ENCODE assay signal across 1 cellular context in the genomic region with DNA sequence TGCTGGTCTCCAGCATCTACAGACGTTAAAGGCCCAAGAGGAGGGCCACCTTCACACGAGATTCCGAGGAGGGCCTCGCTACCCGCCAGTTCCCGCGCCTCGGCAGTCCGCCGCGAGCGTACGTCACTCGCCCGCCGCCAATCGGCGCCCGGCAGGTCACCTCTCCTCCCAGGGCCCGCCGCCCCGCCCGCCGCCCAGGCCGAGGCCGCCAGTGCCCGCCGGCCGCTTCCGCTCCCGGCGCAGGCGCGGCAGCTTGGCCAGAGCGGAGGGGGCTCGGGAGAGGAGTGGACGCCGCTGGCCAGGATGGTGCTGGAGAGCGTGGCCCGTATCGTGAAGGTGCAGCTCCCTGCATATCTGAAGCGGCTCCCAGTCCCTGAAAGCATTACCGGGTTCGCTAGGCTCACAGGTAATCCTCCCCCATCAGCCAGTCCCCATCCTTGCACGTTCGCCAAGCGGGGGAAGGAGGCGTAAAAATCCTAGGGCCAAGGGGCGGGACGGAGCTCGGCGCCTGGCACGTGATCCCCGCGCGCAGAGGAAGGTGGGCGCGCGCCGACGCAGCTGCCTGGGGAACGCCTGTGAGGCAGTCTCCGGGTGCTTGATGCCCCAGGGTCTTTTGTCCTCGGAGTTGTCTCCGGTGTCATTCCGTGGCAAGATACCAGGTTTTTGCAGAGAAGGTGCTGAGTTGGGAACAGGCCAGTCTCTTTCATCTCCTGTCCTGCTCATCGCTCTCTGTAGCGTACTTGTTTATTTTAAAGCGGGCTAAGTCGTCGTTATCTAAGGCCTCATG.
A peak's percentile ranks its signal among the peaks of the same experiment; 100 is the strongest.
TF ChIP-seq lines count a peak whose summit lies in the region.

A gene with protein sequence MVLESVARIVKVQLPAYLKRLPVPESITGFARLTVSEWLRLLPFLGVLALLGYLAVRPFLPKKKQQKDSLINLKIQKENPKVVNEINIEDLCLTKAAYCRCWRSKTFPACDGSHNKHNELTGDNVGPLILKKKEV (plus strand): TSS at position 211 of the 787 bp plus-strand sequence. CDS start 93 bp downstream, at position 304.

TF ChIP-seq in HepG2, 621 proteins besides CTCF, POLR2A, EP300 and RAD21 (continued from another document and continues in another):
- TF ChIP-seq, protein P1, sequence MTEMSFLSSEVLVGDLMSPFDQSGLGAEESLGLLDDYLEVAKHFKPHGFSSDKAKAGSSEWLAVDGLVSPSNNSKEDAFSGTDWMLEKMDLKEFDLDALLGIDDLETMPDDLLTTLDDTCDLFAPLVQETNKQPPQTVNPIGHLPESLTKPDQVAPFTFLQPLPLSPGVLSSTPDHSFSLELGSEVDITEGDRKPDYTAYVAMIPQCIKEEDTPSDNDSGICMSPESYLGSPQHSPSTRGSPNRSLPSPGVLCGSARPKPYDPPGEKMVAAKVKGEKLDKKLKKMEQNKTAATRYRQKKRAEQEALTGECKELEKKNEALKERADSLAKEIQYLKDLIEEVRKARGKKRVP (CRISPR knock-in tag; IDR thresholded peaks at IDR 0.05), result peak in 1 of 2 experiments; percentile 74; a peak in 2 of 4 replicates
- TF ChIP-seq MTA1 (CRISPR knock-in tag; IDR thresholded peaks at IDR 0.05; ENCODE audit: borderline replicate concordance) (peak; percentile 95), ZNF207 (IDR thresholded peaks at IDR 0.05; ENCODE audit: borderline replicate concordance) (no peak), GFI1 (CRISPR knock-in tag; IDR thresholded peaks at IDR 0.05; ENCODE audit: borderline replicate concordance) (peak; percentile 9; the same call in 1 of the 2 replicates), MTA3 (CRISPR knock-in tag; IDR thresholded peaks at IDR 0.05) (no peak), TARDBP (CRISPR knock-in tag; IDR thresholded peaks at IDR 0.05) (peak; percentile 87), CHCHD3 (CRISPR knock-in tag; IDR thresholded peaks at IDR 0.05) (no peak), KAT7 (CRISPR knock-in tag; IDR thresholded peaks at IDR 0.05; ENCODE audit: borderline replicate concordance) (peak; percentile 55; the same call in 1 of the 2 replicates), KLF15 (CRISPR knock-in tag; IDR thresholded peaks at IDR 0.05; ENCODE audit: borderline replicate concordance) (no peak; the same call in 1 of the 2 replicates), ZNF317 (CRISPR knock-in tag; IDR thresholded peaks at IDR 0.05) (peak; percentile 38), ZNF460 (CRISPR knock-in tag; IDR thresholded peaks at IDR 0.05; ENCODE audit: borderline replicate concordance) (no peak), MIER3 (CRISPR knock-in tag; IDR thresholded peaks at IDR 0.05; ENCODE audit: borderline replicate concordance) (peak; percentile 59; the same call in 1 of the 2 replicates), ZNF263 (CRISPR knock-in tag; IDR thresholded peaks at IDR 0.05) (no peak), IKZF1 (IDR thresholded peaks at IDR 0.05) (no peak), NCOR1 (IDR thresholded peaks at IDR 0.05; ENCODE audit: borderline replicate concordance, low read length) (no peak), ZNF766 (CRISPR knock-in tag; IDR thresholded peaks at IDR 0.05; ENCODE audit: borderline replicate concordance) (no peak), ZNF546 (CRISPR knock-in tag; conservative IDR thresholded peaks at IDR 0.05) (peak; percentile 96; the same call in 1 of the 2 replicates), TEAD2 (CRISPR knock-in tag; IDR thresholded peaks at IDR 0.05) (no peak), ZNF839 (CRISPR knock-in tag; IDR thresholded peaks at IDR 0.05; ENCODE audit: borderline replicate concordance) (peak; percentile 64; the same call in 1 of the 2 replicates), HMG20A (CRISPR knock-in tag; IDR thresholded peaks at IDR 0.05; ENCODE audit: borderline replicate concordance) (peak; percentile 28; the same call in 1 of the 2 replicates), MXD4 (CRISPR knock-in tag; IDR thresholded peaks at IDR 0.05) (peak; percentile 73; the same call in 1 of the 2 replicates)
- TF ChIP-seq, protein P2, sequence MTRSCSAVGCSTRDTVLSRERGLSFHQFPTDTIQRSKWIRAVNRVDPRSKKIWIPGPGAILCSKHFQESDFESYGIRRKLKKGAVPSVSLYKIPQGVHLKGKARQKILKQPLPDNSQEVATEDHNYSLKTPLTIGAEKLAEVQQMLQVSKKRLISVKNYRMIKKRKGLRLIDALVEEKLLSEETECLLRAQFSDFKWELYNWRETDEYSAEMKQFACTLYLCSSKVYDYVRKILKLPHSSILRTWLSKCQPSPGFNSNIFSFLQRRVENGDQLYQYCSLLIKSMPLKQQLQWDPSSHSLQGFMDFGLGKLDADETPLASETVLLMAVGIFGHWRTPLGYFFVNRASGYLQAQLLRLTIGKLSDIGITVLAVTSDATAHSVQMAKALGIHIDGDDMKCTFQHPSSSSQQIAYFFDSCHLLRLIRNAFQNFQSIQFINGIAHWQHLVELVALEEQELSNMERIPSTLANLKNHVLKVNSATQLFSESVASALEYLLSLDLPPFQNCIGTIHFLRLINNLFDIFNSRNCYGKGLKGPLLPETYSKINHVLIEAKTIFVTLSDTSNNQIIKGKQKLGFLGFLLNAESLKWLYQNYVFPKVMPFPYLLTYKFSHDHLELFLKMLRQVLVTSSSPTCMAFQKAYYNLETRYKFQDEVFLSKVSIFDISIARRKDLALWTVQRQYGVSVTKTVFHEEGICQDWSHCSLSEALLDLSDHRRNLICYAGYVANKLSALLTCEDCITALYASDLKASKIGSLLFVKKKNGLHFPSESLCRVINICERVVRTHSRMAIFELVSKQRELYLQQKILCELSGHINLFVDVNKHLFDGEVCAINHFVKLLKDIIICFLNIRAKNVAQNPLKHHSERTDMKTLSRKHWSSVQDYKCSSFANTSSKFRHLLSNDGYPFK (CRISPR knock-in tag; IDR thresholded peaks at IDR 0.05; ENCODE audit: borderline replicate concordance), result peak; percentile 73; the same call in 1 of the 2 replicates
- TF ChIP-seq, protein P3, sequence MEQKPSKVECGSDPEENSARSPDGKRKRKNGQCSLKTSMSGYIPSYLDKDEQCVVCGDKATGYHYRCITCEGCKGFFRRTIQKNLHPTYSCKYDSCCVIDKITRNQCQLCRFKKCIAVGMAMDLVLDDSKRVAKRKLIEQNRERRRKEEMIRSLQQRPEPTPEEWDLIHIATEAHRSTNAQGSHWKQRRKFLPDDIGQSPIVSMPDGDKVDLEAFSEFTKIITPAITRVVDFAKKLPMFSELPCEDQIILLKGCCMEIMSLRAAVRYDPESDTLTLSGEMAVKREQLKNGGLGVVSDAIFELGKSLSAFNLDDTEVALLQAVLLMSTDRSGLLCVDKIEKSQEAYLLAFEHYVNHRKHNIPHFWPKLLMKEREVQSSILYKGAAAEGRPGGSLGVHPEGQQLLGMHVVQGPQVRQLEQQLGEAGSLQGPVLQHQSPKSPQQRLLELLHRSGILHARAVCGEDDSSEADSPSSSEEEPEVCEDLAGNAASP (CRISPR knock-in tag; IDR thresholded peaks at IDR 0.05; ENCODE audit: borderline replicate concordance), result no peak; the same call in 1 of the 2 replicates
- TF ChIP-seq, protein P4, sequence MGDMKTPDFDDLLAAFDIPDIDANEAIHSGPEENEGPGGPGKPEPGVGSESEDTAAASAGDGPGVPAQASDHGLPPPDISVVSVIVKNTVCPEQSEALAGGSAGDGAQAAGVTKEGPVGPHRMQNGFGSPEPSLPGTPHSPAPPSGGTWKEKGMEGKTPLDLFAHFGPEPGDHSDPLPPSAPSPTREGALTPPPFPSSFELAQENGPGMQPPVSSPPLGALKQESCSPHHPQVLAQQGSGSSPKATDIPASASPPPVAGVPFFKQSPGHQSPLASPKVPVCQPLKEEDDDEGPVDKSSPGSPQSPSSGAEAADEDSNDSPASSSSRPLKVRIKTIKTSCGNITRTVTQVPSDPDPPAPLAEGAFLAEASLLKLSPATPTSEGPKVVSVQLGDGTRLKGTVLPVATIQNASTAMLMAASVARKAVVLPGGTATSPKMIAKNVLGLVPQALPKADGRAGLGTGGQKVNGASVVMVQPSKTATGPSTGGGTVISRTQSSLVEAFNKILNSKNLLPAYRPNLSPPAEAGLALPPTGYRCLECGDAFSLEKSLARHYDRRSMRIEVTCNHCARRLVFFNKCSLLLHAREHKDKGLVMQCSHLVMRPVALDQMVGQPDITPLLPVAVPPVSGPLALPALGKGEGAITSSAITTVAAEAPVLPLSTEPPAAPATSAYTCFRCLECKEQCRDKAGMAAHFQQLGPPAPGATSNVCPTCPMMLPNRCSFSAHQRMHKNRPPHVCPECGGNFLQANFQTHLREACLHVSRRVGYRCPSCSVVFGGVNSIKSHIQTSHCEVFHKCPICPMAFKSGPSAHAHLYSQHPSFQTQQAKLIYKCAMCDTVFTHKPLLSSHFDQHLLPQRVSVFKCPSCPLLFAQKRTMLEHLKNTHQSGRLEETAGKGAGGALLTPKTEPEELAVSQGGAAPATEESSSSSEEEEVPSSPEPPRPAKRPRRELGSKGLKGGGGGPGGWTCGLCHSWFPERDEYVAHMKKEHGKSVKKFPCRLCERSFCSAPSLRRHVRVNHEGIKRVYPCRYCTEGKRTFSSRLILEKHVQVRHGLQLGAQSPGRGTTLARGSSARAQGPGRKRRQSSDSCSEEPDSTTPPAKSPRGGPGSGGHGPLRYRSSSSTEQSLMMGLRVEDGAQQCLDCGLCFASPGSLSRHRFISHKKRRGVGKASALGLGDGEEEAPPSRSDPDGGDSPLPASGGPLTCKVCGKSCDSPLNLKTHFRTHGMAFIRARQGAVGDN (CRISPR knock-in tag; IDR thresholded peaks at IDR 0.05), result peak; percentile 100
- TF ChIP-seq, protein P5, sequence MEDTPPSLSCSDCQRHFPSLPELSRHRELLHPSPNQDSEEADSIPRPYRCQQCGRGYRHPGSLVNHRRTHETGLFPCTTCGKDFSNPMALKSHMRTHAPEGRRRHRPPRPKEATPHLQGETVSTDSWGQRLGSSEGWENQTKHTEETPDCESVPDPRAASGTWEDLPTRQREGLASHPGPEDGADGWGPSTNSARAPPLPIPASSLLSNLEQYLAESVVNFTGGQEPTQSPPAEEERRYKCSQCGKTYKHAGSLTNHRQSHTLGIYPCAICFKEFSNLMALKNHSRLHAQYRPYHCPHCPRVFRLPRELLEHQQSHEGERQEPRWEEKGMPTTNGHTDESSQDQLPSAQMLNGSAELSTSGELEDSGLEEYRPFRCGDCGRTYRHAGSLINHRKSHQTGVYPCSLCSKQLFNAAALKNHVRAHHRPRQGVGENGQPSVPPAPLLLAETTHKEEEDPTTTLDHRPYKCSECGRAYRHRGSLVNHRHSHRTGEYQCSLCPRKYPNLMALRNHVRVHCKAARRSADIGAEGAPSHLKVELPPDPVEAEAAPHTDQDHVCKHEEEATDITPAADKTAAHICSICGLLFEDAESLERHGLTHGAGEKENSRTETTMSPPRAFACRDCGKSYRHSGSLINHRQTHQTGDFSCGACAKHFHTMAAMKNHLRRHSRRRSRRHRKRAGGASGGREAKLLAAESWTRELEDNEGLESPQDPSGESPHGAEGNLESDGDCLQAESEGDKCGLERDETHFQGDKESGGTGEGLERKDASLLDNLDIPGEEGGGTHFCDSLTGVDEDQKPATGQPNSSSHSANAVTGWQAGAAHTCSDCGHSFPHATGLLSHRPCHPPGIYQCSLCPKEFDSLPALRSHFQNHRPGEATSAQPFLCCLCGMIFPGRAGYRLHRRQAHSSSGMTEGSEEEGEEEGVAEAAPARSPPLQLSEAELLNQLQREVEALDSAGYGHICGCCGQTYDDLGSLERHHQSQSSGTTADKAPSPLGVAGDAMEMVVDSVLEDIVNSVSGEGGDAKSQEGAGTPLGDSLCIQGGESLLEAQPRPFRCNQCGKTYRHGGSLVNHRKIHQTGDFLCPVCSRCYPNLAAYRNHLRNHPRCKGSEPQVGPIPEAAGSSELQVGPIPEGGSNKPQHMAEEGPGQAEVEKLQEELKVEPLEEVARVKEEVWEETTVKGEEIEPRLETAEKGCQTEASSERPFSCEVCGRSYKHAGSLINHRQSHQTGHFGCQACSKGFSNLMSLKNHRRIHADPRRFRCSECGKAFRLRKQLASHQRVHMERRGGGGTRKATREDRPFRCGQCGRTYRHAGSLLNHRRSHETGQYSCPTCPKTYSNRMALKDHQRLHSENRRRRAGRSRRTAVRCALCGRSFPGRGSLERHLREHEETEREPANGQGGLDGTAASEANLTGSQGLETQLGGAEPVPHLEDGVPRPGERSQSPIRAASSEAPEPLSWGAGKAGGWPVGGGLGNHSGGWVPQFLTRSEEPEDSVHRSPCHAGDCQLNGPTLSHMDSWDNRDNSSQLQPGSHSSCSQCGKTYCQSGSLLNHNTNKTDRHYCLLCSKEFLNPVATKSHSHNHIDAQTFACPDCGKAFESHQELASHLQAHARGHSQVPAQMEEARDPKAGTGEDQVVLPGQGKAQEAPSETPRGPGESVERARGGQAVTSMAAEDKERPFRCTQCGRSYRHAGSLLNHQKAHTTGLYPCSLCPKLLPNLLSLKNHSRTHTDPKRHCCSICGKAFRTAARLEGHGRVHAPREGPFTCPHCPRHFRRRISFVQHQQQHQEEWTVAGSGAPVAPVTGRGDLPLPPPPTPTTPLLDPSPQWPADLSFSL (CRISPR knock-in tag; IDR thresholded peaks at IDR 0.05), result no peak
- TF ChIP-seq, protein P6, sequence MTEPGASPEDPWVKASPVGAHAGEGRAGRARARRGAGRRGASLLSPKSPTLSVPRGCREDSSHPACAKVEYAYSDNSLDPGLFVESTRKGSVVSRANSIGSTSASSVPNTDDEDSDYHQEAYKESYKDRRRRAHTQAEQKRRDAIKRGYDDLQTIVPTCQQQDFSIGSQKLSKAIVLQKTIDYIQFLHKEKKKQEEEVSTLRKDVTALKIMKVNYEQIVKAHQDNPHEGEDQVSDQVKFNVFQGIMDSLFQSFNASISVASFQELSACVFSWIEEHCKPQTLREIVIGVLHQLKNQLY (CRISPR knock-in tag; IDR thresholded peaks at IDR 0.05), result peak; percentile 80
- TF ChIP-seq, protein P7, sequence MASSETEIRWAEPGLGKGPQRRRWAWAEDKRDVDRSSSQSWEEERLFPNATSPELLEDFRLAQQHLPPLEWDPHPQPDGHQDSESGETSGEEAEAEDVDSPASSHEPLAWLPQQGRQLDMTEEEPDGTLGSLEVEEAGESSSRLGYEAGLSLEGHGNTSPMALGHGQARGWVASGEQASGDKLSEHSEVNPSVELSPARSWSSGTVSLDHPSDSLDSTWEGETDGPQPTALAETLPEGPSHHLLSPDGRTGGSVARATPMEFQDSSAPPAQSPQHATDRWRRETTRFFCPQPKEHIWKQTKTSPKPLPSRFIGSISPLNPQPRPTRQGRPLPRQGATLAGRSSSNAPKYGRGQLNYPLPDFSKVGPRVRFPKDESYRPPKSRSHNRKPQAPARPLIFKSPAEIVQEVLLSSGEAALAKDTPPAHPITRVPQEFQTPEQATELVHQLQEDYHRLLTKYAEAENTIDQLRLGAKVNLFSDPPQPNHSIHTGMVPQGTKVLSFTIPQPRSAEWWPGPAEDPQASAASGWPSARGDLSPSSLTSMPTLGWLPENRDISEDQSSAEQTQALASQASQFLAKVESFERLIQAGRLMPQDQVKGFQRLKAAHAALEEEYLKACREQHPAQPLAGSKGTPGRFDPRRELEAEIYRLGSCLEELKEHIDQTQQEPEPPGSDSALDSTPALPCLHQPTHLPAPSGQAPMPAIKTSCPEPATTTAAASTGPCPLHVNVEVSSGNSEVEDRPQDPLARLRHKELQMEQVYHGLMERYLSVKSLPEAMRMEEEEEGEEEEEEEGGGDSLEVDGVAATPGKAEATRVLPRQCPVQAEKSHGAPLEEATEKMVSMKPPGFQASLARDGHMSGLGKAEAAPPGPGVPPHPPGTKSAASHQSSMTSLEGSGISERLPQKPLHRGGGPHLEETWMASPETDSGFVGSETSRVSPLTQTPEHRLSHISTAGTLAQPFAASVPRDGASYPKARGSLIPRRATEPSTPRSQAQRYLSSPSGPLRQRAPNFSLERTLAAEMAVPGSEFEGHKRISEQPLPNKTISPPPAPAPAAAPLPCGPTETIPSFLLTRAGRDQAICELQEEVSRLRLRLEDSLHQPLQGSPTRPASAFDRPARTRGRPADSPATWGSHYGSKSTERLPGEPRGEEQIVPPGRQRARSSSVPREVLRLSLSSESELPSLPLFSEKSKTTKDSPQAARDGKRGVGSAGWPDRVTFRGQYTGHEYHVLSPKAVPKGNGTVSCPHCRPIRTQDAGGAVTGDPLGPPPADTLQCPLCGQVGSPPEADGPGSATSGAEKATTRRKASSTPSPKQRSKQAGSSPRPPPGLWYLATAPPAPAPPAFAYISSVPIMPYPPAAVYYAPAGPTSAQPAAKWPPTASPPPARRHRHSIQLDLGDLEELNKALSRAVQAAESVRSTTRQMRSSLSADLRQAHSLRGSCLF (CRISPR knock-in tag; IDR thresholded peaks at IDR 0.05; ENCODE audit: borderline replicate concordance), result no peak
